Comparison of ENCODE assay signal across 8 cellular contexts in genomic region chr1:231162300-231162969, GRCh38. TPM values are rescaled to one million over a fixed set of nuclear protein-coding genes. Genes with fewer than 3 reads are reported as not detected.
DNase-seq lines count a peak whose midpoint lies in the region; ATAC-seq, FAIRE-seq and TF ChIP-seq lines count a peak whose summit lies in the region.

No MANE protein-coding gene starts in this region.

- no peak overlapping the region for H2AK5ac ChIP-seq in H1 (ENCODE audit: low read depth, low read length)

- H3K4me3 ChIP-seq in GM23338 = peak overlapping the region; percentile 69
- H3K4me3 ChIP-seq in H1 (ENCODE audit: extremely low read depth in 1 of 4, insufficient read depth in 2 of 4, low read depth in 3 of 4, low read length in 4 of 4) = peak overlapping the region; percentile 29 to 60 (median 43)
- peak overlapping the region; percentile 38 for H3K4me3 ChIP-seq in mesodermal cell (ENCODE audit: extremely low read depth, insufficient read depth, low read length, poor library complexity, severe bottlenecking)

- H3K27me3 ChIP-seq in GM23338 (ENCODE audit: insufficient read depth) (peaks cover 94% of the 10 kb centered on the region), H1 (replicated peaks in 1 of 4; ENCODE audit: control insufficient read depth in 3 of 4, extremely low read depth in 1 of 4, insufficient read depth in 3 of 4, low read length in 3 of 4) (peaks cover 48 to 79% (median 64%) of the 10 kb centered on the region in 4 experiments)

- TF ChIP-seq POLR2A in H1 (IDR thresholded peaks at IDR 0.05; ENCODE audit: control extremely low read depth in 1 of 2, low read depth in 2 of 2, low read length in 2 of 2) = no peak

- no peak overlapping the region for H3K4ac ChIP-seq in H1 (replicated peaks; ENCODE audit: insufficient read length, low read depth, low read length)

- H2BK15ac ChIP-seq in H1 (ENCODE audit: low read length) = no peak overlapping the region

- H3K4me1 ChIP-seq in GM23338 (ENCODE audit: insufficient read depth) = 0 out of 2 replicates have a peak, but pooled peaks cover 6% of the 10 kb centered on the region
- H3K4me1 ChIP-seq in H1 (replicated peaks in 1 of 4; ENCODE audit: control insufficient read depth in 3 of 4, insufficient read depth in 4 of 4, low read length in 3 of 4) = peaks cover 0 to 8% (median 3%) of the 10 kb centered on the region in 4 experiments; a peak in 4 of 7 replicates
- H3K4me1 ChIP-seq in mesodermal cell (ENCODE audit: control insufficient read depth, insufficient read depth, low read length, poor library complexity, severe bottlenecking) = peaks cover 19% of the 10 kb centered on the region

- no peak overlapping the region for H3K14ac ChIP-seq in H1 (ENCODE audit: insufficient read length)

- no peak overlapping the region for H3K18ac ChIP-seq in H1 (ENCODE audit: extremely low read depth, low read length)

- TF ChIP-seq CTCF in GM23338 (conservative IDR thresholded peaks at IDR 0.05; ENCODE audit: low read depth in 2 of 2) (no peak), H1 (IDR thresholded peaks at IDR 0.05; ENCODE audit: control extremely low read depth in 1 of 3, insufficient read depth in 1 of 3, low read depth in 1 of 3, low read length in 3 of 3) (no peak), type B pancreatic cell (conservative IDR thresholded peaks at IDR 0.05) (no peak)

- H2BK5ac ChIP-seq in H1 (ENCODE audit: low read depth, low read length) = no peak overlapping the region

- H3K9me3 Mint-ChIP-seq in GM23338 (peaks cover 4% of the 10 kb centered on the region; the same call in 2 of the 3 replicates), T-cell (no peaks in the 10 kb centered on the region), type B pancreatic cell (no peaks in the 10 kb centered on the region)

- FAIRE-seq in H1 (lab: Jason Lieb, UNC) = no peak

- no peak overlapping the region for H3K27ac ChIP-seq in GM23338 (ENCODE audit: low read depth)
- H3K27ac ChIP-seq in H1 (ENCODE audit: low read depth, low read length) = no peak overlapping the region
- H3K27ac ChIP-seq in mesodermal cell (ENCODE audit: low read depth, low read length, severe bottlenecking) = no peak overlapping the region

- peaks cover 71% of the 10 kb centered on the region for H3K27me3 Mint-ChIP-seq in GM23338 (ENCODE audit: insufficient read depth, low read depth, poor library complexity)
- H3K27me3 Mint-ChIP-seq in T-cell = peaks cover 49 to 67% of the 10 kb centered on the region in 2 donors
- peaks cover 74% of the 10 kb centered on the region for H3K27me3 Mint-ChIP-seq in type B pancreatic cell

- H3K9me2 ChIP-seq in GM23338 (ENCODE audit: insufficient read depth) = no peaks in the 10 kb centered on the region

- POLR2A ChIA-PET in T-cell (lab: Charles Lee) (no interaction called here), H1 (lab: Charles Lee; ENCODE audit: partially characterized antibody) (interaction anchor here (1.3 kb wide), 1 partner anchor 185 kb away, joined by 3 read pairs; no protein-coding TSS in a partner anchor)

- no peak for TF ChIP-seq RAD21 in H1 (IDR thresholded peaks at IDR 0.05 in 1 of 2, conservative IDR thresholded peaks at IDR 0.05 in 1 of 2; ENCODE audit: low read depth in 2 of 2, low read length in 2 of 2)

- 6% methylated on average over 23 of the region's 71 CpGs; no CpG with 5 or more reads in 1 of the 2 experiments for WGBS in H1 (ENCODE audit: extremely low coverage in 1 of 2, insufficient coverage in 1 of 2, insufficient read length in 1 of 2, insufficient replicate concordance in 2 of 2, low coverage in 1 of 2, low lambda C conversion rate in 2 of 2, missing lambda C conversion rate in 1 of 2), 2 experiments
- WGBS in mesodermal cell (ENCODE audit: insufficient coverage in 2 of 2), 2 experiments = 1% methylated on average over 38 to 48 of the region's 71 CpGs

- no peak overlapping the region for H3K23ac ChIP-seq in H1 (ENCODE audit: insufficient read length)

- peaks cover 13% of the 10 kb centered on the region; the same call in 1 of the 2 replicates for H3K23me2 ChIP-seq in H1 (ENCODE audit: low read depth, low read length)

- CTCF ChIA-PET in T-cell (lab: Charles Lee) = no interaction called here
- CTCF ChIA-PET in H1 (lab: Charles Lee; ENCODE audit: partially characterized antibody) = interaction anchor here (0.7 to 2.0 kb wide), 7 partner anchors 9 to 409 kb away, joined by 3 to 12 read pairs (median 3); no protein-coding TSS in a partner anchor

- H4K91ac ChIP-seq in H1 (replicated peaks; ENCODE audit: insufficient read length, low read length) = no peak overlapping the region

- no peak overlapping the region for H3K56ac ChIP-seq in H1 (replicated peaks; ENCODE audit: insufficient read length, low read depth, low read length)

- no peak overlapping the region for H3K27ac Mint-ChIP-seq in GM23338
- H3K27ac Mint-ChIP-seq in T-cell = no peak overlapping the region
- no peak overlapping the region for H3K27ac Mint-ChIP-seq in type B pancreatic cell

- H3K36me3 ChIP-seq in GM23338 (ENCODE audit: insufficient read depth) (no peaks in the 10 kb centered on the region), H1 (ENCODE audit: control insufficient read depth in 2 of 4, insufficient read depth in 4 of 4, low read length in 3 of 4) (peaks cover 0 to 11% (median 0%) of the 10 kb centered on the region in 4 experiments; a peak in 1 of 8 replicates), mesodermal cell (ENCODE audit: control insufficient read depth, insufficient read depth, low read length) (no peaks in the 10 kb centered on the region)

- no peak overlapping the region for H3K9ac ChIP-seq in H1 (replicated peaks in 1 of 4; ENCODE audit: extremely low read depth in 1 of 4, low read depth in 3 of 4, low read length in 3 of 4)

- peak; percentile 69 for ATAC-seq in GM23338
- peak in 2 of 4 experiments; percentile 26 to 57 for ATAC-seq in T-cell (replicated peaks in 1 of 4)

- no peaks in the 10 kb centered on the region for H3F3A ChIP-seq in GM23338 (replicated peaks; ENCODE audit: low read depth)

- H2BK20ac ChIP-seq in H1 (ENCODE audit: low read length) = no peak overlapping the region

- H3K4me3 Mint-ChIP-seq in GM23338 (peak overlapping the region; percentile 59; the same call in 2 of the 3 replicates), T-cell (peak overlapping the region in 1 of 3 donors; percentile 43), type B pancreatic cell (peak overlapping the region; percentile 57)

- no peak overlapping the region for H2BK120ac ChIP-seq in H1 (replicated peaks; ENCODE audit: low read depth, low read length)

- no peak overlapping the region; the same call in 1 of the 2 replicates for H4K8ac ChIP-seq in H1 (ENCODE audit: extremely low read depth, insufficient read depth, low read length)

- H3K4me1 Mint-ChIP-seq in GM23338 (no peaks in the 10 kb centered on the region), T-cell (peaks cover 5 to 16% (median 9%) of the 10 kb centered on the region in 3 donors), type B pancreatic cell (ENCODE audit: unreplicated experiment) (no peaks in the 10 kb centered on the region)

- H3K79me2 ChIP-seq in GM23338 (replicated peaks; ENCODE audit: insufficient read depth) (no peaks in the 10 kb centered on the region), H1 (ENCODE audit: control insufficient read depth in 1 of 2, insufficient read depth in 2 of 2, low read length in 2 of 2) (no peaks in the 10 kb centered on the region)

- peak; percentile 25 for DNase-seq in A172 (ENCODE audit: low spot score)
- DNase-seq in GM23338 (ENCODE audit: low spot score) = peak; percentile 71
- peak in 18 of 34 experiments; percentile 3 to 42 (median 15) for DNase-seq in T-cell
- peak; percentile 34 to 84 for DNase-seq in H1 (ENCODE audit: low read depth in 1 of 2, low spot score in 2 of 2)
- peak; percentile 75 for DNase-seq in type B pancreatic cell (ENCODE audit: extremely low spot score, unreplicated experiment)
- DNase-seq in COR-L47 (lab: John Stamatoyannopoulos, UW) = no peak
- DNase-seq in NCI-H526 treated with DMSO at 0.1 percent for 48 hours (lab: John Stamatoyannopoulos, UW) = no peak

- H2AFZ ChIP-seq in GM23338 = 0 out of 2 replicates have a peak overlapping the region, but pooled peaks have one; percentile 38
- H2AFZ ChIP-seq in H1 (ENCODE audit: low read length) = no peak overlapping the region

- H3K36me3 Mint-ChIP-seq in GM23338 (ENCODE audit: low read depth) = no peaks in the 10 kb centered on the region
- H3K36me3 Mint-ChIP-seq in T-cell = no peaks in the 10 kb centered on the region
- no peaks in the 10 kb centered on the region for H3K36me3 Mint-ChIP-seq in type B pancreatic cell

- no peak for TF ChIP-seq EP300 in H1 (IDR thresholded peaks at IDR 0.05; ENCODE audit: borderline replicate concordance in 1 of 2, low read depth in 2 of 2, low read length in 2 of 2)

- H3K79me1 ChIP-seq in H1 (ENCODE audit: low read depth, low read length) = no peaks in the 10 kb centered on the region

- H4K20me1 ChIP-seq in GM23338 (replicated peaks; ENCODE audit: insufficient read depth) = peaks cover 17% of the 10 kb centered on the region; the same call in 1 of the 2 replicates
- H4K20me1 ChIP-seq in H1 (replicated peaks in 1 of 2; ENCODE audit: control insufficient read depth in 1 of 2, insufficient read depth in 2 of 2, low read length in 2 of 2) = peaks cover 3 to 12% of the 10 kb centered on the region in 2 experiments

- no peak overlapping the region for H2BK12ac ChIP-seq in H1 (ENCODE audit: low read depth, low read length)

- peak overlapping the region; percentile 91 for H3K4me2 ChIP-seq in GM23338
- peak overlapping the region; percentile 81 to 88 for H3K4me2 ChIP-seq in H1 (ENCODE audit: insufficient read depth in 1 of 2, low read depth in 2 of 2, low read length in 2 of 2)

- no peak overlapping the region for H4K5ac ChIP-seq in H1 (ENCODE audit: insufficient read length, low read depth, low read length)

- H3K9me3 ChIP-seq in H1 (ENCODE audit: insufficient read depth in 2 of 2, low read depth in 1 of 2, low read length in 1 of 2) (peaks cover 0 to 10% of the 10 kb centered on the region in 2 experiments; a peak in 2 of 4 replicates), mesodermal cell (ENCODE audit: control insufficient read depth, low read length) (no peaks in the 10 kb centered on the region)

RNA-seq across cellular contexts. Expression of gene TRIM67, which starts 0.6 kb away (rescaled TPM):
- total RNA-seq in A172 (2014; rRNA removed; shearing (Covaris generic)) = 0.02 and 0.05 TPM in 2 replicates
- 0.03 TPM in 1 of 2 replicates, not detected in the other for total RNA-seq in GM23338 (2014; rRNA removed; shearing (Covaris generic))
- polyA plus RNA-seq in GM23338 (2016; fragmentation: Nextera tagmentation; extraction: Ambion mirVana) (not detected in 2 replicates), H1 (2011; rRNA removed) (under 0.01 TPM in 1 of 2 replicates, not detected in the other)
- total RNA-seq in T-cell (not detected), type B pancreatic cell (ENCODE audit: low replicate concordance) (0.65 and 2.1 TPM in 2 replicates)
- not detected in 2 replicates for total RNA-seq in H1 (2021; fragmentation: NEBNext Ultra II Directional; extraction: Animal tissue kit (Norgen Biotek cat#: 25700))
- polyA plus RNA-seq in H1 (2011; cell fraction: cytosol; rRNA removed) = under 0.01 TPM
- polyA plus RNA-seq in H1 (2011; cell fraction: nucleus; rRNA removed) = 0.03 TPM
- polyA plus RNA-seq in H1 (2012, experiment 1 of 2) = not detected in 4 replicates
- not detected for polyA plus RNA-seq in H1 (2012, experiment 2 of 2)
- polyA plus RNA-seq in H1 (2013, experiment 1 of 2) = not detected
- polyA plus RNA-seq in H1 (2013, experiment 2 of 2) = not detected
- not detected in 2 replicates for polyA minus RNA-seq in H1 (2011; rRNA and poly(A)+ RNA removed)
- polyA minus RNA-seq in H1 (2011; cell fraction: cytosol; rRNA and poly(A)+ RNA removed) = not detected
- polyA minus RNA-seq in H1 (2011; cell fraction: nucleus; rRNA and poly(A)+ RNA removed) = not detected
- polyA plus RNA-seq in mesodermal cell (2013, experiment 1 of 2) = 0.11 TPM
- 0.05 TPM for polyA plus RNA-seq in mesodermal cell (2013, experiment 2 of 2)

Comparison
In these comparisons a context has a peak if more than half of its experiments do, and no peak if none do; other contexts are left out.
1. DNase-seq: peak in A172 (single experiment), GM23338 (single experiment), T-cell (18 of 34), H1 (2 of 2) and type B pancreatic cell (single experiment); none in COR-L47 (single experiment) and NCI-H526 treated with DMSO at 0.1 percent for 48 hours (single experiment).
2. Peak in every context shown above with its lines, with median percentiles within 50 percentile points of each other: H3K4me3 ChIP-seq.